Comparison of ENCODE assay signal across 16 cellular contexts in genomic region chr7:18532813-18533212, GRCh38.
"Had no signal": no experiment of that assay in that cellular context is flagged by ENCODE, and none has a peak within 500 bp of the region (broad histone marks: within the 10 kb centered on the region; RNA-seq: fewer than 3 reads in every experiment).

No MANE protein-coding gene starts in this region.

- ATAC-seq: left cardiac atrium, mucosa of descending colon, natural killer cell, right lobe of liver had no signal

- H3K36me3 ChIP-seq: cardiac muscle cell, esophagus muscularis mucosa, prostate gland, right lobe of liver had no signal

- H3K27me3 Mint-ChIP-seq: activated CD4-positive, alpha-beta memory T cell treated with anti-CD3 and anti-CD28 coated beads for 36 hours had no signal

- H3K9me3 Mint-ChIP-seq: activated CD4-positive, alpha-beta memory T cell treated with anti-CD3 and anti-CD28 coated beads for 36 hours; activated naive CD4-positive, alpha-beta T cell treated with anti-CD3 and anti-CD28 coated beads for 36 hours; natural killer cell had no signal

- H3K4me1 Mint-ChIP-seq: natural killer cell had no signal

- H3K27ac Mint-ChIP-seq: activated CD4-positive, alpha-beta memory T cell treated with anti-CD3 and anti-CD28 coated beads for 36 hours; activated naive CD4-positive, alpha-beta T cell treated with anti-CD3 and anti-CD28 coated beads for 36 hours; natural killer cell had no signal

- H3K4me3 ChIP-seq: cardiac muscle cell, esophagus muscularis mucosa, mucosa of descending colon, prostate gland, right lobe of liver had no signal

- H3K27me3 ChIP-seq: cardiac muscle cell, esophagus muscularis mucosa, right lobe of liver had no signal

- H3K4me3 Mint-ChIP-seq: activated CD4-positive, alpha-beta memory T cell treated with anti-CD3 and anti-CD28 coated beads for 36 hours; activated naive CD4-positive, alpha-beta T cell treated with anti-CD3 and anti-CD28 coated beads for 36 hours; natural killer cell had no signal

- H3K36me3 Mint-ChIP-seq: activated CD4-positive, alpha-beta memory T cell treated with anti-CD3 and anti-CD28 coated beads for 36 hours; natural killer cell had no signal

- H3K27ac ChIP-seq: cardiac muscle cell, esophagus muscularis mucosa, prostate gland, right lobe of liver had no signal

- DNase-seq: activated CD4-positive, alpha-beta memory T cell treated with anti-CD3 and anti-CD28 coated beads for 36 hours; activated naive CD4-positive, alpha-beta T cell treated with anti-CD3 and anti-CD28 coated beads for 36 hours; glutamatergic neuron; left cardiac atrium; mucosa of descending colon; natural killer cell; nucleus accumbens; right lobe of liver; stimulated activated CD4-positive, alpha-beta T cell treated with anti-CD3 and anti-CD28 coated beads, Interleukin-1b, Interleukin-23, amount 100 ng/mL, for 48 hours; stimulated activated naive CD4-positive, alpha-beta T cell treated with Interleukin-2 at 50 U/mL for 16 hours; trophoblast cell had no signal

- FAIRE-seq: astrocyte, colon had no signal
